20 cellular contexts compared by ENCODE assay signal in the genomic region with DNA sequence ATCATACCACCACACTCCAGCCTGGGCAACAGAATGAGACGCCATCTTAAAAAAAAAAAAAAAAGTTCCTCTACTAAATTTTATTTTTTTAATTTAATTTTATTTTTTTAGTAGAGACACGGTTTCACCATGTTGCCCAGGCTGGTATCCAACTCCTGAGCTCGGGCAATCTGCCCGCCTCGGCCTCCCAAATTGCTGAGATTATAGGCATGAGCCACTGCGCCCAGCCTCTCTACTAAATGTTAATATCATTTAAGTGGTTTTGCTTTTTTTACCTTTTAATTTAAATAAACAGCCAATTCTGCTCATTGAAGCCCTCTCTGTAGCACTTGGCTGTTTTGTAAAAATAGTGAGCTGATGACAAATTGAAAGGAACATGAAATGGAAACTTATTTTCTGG. TPM values are rescaled to one million over a fixed set of nuclear protein-coding genes. Genes with fewer than 3 reads are reported as not detected.
DNase-seq lines count a peak whose midpoint lies in the region; ATAC-seq and TF ChIP-seq lines count a peak whose summit lies in the region.
"Had no signal": no experiment of that assay in that cellular context is flagged by ENCODE, and none has a peak within 500 bp of the region (broad histone marks: within the 10 kb centered on the region; RNA-seq: fewer than 3 reads in every experiment).

No MANE protein-coding gene starts in this region.

- H3K9me3 ChIP-seq in mesenchymal stem cell (ENCODE audit: control insufficient read depth, low read length) (no peaks in the 10 kb centered on the region), suprapubic skin (no peaks in the 10 kb centered on the region)
- H3K9me3 ChIP-seq: A549 had no signal

- H3K27ac ChIP-seq in mesenchymal stem cell (ENCODE audit: low read length, poor library complexity, severe bottlenecking) (no peak overlapping the region), suprapubic skin (no peak overlapping the region)
- H3K27ac ChIP-seq: brain microvascular endothelial cell, epithelial cell of prostate, KMS-11 had no signal

- no peak overlapping the region for H4K8ac ChIP-seq in mesenchymal stem cell (ENCODE audit: low read length)

- peaks cover 4% of the 10 kb centered on the region for H3K4me1 Mint-ChIP-seq in activated naive CD4-positive, alpha-beta T cell treated with anti-CD3 and anti-CD28 coated beads for 36 hours (ENCODE audit: low read depth)
- H3K4me1 Mint-ChIP-seq in activated naive CD8-positive, alpha-beta T cell (ENCODE audit: low read depth), result peaks cover 6% of the 10 kb centered on the region

- no peak overlapping the region for H3K4me3 Mint-ChIP-seq in activated naive CD4-positive, alpha-beta T cell treated with anti-CD3 and anti-CD28 coated beads for 36 hours
- no peak overlapping the region for H3K4me3 Mint-ChIP-seq in activated naive CD8-positive, alpha-beta T cell
- H3K4me3 Mint-ChIP-seq: activated naive CD4-positive, alpha-beta T cell treated with anti-CD3 and anti-CD28 coated beads, Interleukin-2, amount 10 ng/mL, durations not matched to agents 7 days and 5 days; CD4-positive, CD25-positive, alpha-beta regulatory T cell had no signal

- H3K4me1 ChIP-seq in mesenchymal stem cell (ENCODE audit: control insufficient read depth, insufficient read depth, low read depth, low read length), result peaks cover 14% of the 10 kb centered on the region
- peaks cover 15% of the 10 kb centered on the region for H3K4me1 ChIP-seq in suprapubic skin

- no peak for DNase-seq in activated naive CD4-positive, alpha-beta T cell treated with anti-CD3 and anti-CD28 coated beads for 36 hours
- no peak for DNase-seq in activated naive CD4-positive, alpha-beta T cell treated with Interleukin-2 at 50 U/mL for 16 hours
- no peak for DNase-seq in mesenchymal stem cell
- no peak for DNase-seq in suprapubic skin (ENCODE audit: low spot score in 2 of 2)
- no peak for DNase-seq in D341Med (ENCODE audit: low spot score)
- no peak for DNase-seq in LoVo (ENCODE audit: low spot score)
- DNase-seq: activated CD4-positive, CD25-positive, alpha-beta regulatory T cell; PC-3 had no signal

- no peak overlapping the region for H2AFZ ChIP-seq in mesenchymal stem cell (ENCODE audit: low read depth, low read length)

- no peak for TF ChIP-seq POLR2A in suprapubic skin (IDR thresholded peaks at IDR 0.05)

- H3K4me2 ChIP-seq in mesenchymal stem cell (ENCODE audit: low read length, poor library complexity, severe bottlenecking), result no peak overlapping the region
- H3K4me2 ChIP-seq: A549, KMS-11 had no signal

- no peak overlapping the region for H3K23ac ChIP-seq in mesenchymal stem cell (ENCODE audit: low read length in 2 of 2)

- TF ChIP-seq EP300 in suprapubic skin (IDR thresholded peaks at IDR 0.05), result no peak

- no peaks in the 10 kb centered on the region for H3K9me3 Mint-ChIP-seq in activated naive CD4-positive, alpha-beta T cell treated with anti-CD3 and anti-CD28 coated beads for 36 hours
- no peaks in the 10 kb centered on the region for H3K9me3 Mint-ChIP-seq in activated naive CD8-positive, alpha-beta T cell (ENCODE audit: low read depth)
- H3K9me3 Mint-ChIP-seq: activated naive CD4-positive, alpha-beta T cell treated with anti-CD3 and anti-CD28 coated beads, Interleukin-2, amount 10 ng/mL, durations not matched to agents 7 days and 5 days; CD4-positive, CD25-positive, alpha-beta regulatory T cell had no signal

- no peak for TF ChIP-seq CTCF in suprapubic skin (IDR thresholded peaks at IDR 0.05)

- peak overlapping the region; percentile 70 for H3K9ac ChIP-seq in mesenchymal stem cell (ENCODE audit: low read length)
- H3K9ac ChIP-seq: KMS-11 had no signal

- H3K27me3 Mint-ChIP-seq in activated naive CD4-positive, alpha-beta T cell treated with anti-CD3 and anti-CD28 coated beads for 36 hours (ENCODE audit: low read depth), result no peaks in the 10 kb centered on the region
- no peaks in the 10 kb centered on the region for H3K27me3 Mint-ChIP-seq in activated naive CD8-positive, alpha-beta T cell

- no peak overlapping the region for H2BK15ac ChIP-seq in mesenchymal stem cell (ENCODE audit: low read depth, poor library complexity, severe bottlenecking)

- no peak overlapping the region for H4K91ac ChIP-seq in mesenchymal stem cell (ENCODE audit: low read length)

- no peak overlapping the region for H2BK5ac ChIP-seq in mesenchymal stem cell (ENCODE audit: low read depth, low read length, poor library complexity, severe bottlenecking)

- H2BK120ac ChIP-seq in mesenchymal stem cell (ENCODE audit: low read depth, low read length), result no peak overlapping the region

- H3K27ac Mint-ChIP-seq in activated naive CD4-positive, alpha-beta T cell treated with anti-CD3 and anti-CD28 coated beads for 36 hours, result peak overlapping the region; percentile 56
- peak overlapping the region; percentile 46 for H3K27ac Mint-ChIP-seq in activated naive CD8-positive, alpha-beta T cell
- H3K27ac Mint-ChIP-seq: activated naive CD4-positive, alpha-beta T cell treated with anti-CD3 and anti-CD28 coated beads, Interleukin-2, amount 10 ng/mL, durations not matched to agents 7 days and 5 days had no signal

- CTCF ChIA-PET in activated naive CD4-positive, alpha-beta T cell treated with anti-CD3 and anti-CD28 coated beads for 36 hours (lab: Charles Lee), result interaction anchor here (0.6 to 5.1 kb wide), 19 partner anchors 9 to 675 kb away, joined by 3 to 34 read pairs (median 4); partner anchors contain the start of gene RAB17

- intact Hi-C loops in activated naive CD4-positive, alpha-beta T cell treated with anti-CD3 and anti-CD28 coated beads for 36 hours (cut with micrococcal nuclease), result loop anchor here (1.0 to 2.0 kb wide), 8 partner anchors 22 to 682 kb away; no protein-coding TSS in a partner anchor

- no peaks in the 10 kb centered on the region for H3K79me1 ChIP-seq in mesenchymal stem cell (replicated peaks; ENCODE audit: low read length, poor library complexity, severe bottlenecking)

- H3K18ac ChIP-seq in mesenchymal stem cell (ENCODE audit: low read depth in 1 of 2, low read length in 2 of 2), result no peak overlapping the region

- H3K4me3 ChIP-seq in mesenchymal stem cell (ENCODE audit: insufficient read depth in 1 of 2, low read depth in 1 of 2, low read length in 2 of 2) (peak overlapping the region in 1 of 2 experiments; percentile 68), suprapubic skin (peak overlapping the region; percentile 9)
- H3K4me3 ChIP-seq: A549 had no signal

- WGBS in mesenchymal stem cell, result 95% methylated on average over 4 of the region's 6 CpGs
- WGBS in suprapubic skin, result 80% methylated on average over 6 of the region's 6 CpGs

- H2AK5ac ChIP-seq in mesenchymal stem cell (ENCODE audit: low read length, severe bottlenecking), result no peak overlapping the region

- H3K4ac ChIP-seq in mesenchymal stem cell (ENCODE audit: low read depth in 1 of 2, low read length in 2 of 2), result no peak overlapping the region

- no peak overlapping the region for H2BK12ac ChIP-seq in mesenchymal stem cell (ENCODE audit: low read length in 2 of 2)

- no peaks in the 10 kb centered on the region for H3K36me3 Mint-ChIP-seq in activated naive CD4-positive, alpha-beta T cell treated with anti-CD3 and anti-CD28 coated beads for 36 hours (ENCODE audit: low read depth)
- H3K36me3 Mint-ChIP-seq in activated naive CD8-positive, alpha-beta T cell, result no peaks in the 10 kb centered on the region
- H3K36me3 Mint-ChIP-seq: activated naive CD4-positive, alpha-beta T cell treated with anti-CD3 and anti-CD28 coated beads, Interleukin-2, amount 10 ng/mL, durations not matched to agents 7 days and 5 days; CD4-positive, CD25-positive, alpha-beta regulatory T cell had no signal

- H3K27me3 ChIP-seq in mesenchymal stem cell (ENCODE audit: control insufficient read depth in 1 of 2, insufficient read depth in 1 of 2, low read length in 2 of 2), result peaks cover 5 to 26% of the 10 kb centered on the region in 2 experiments
- no peaks in the 10 kb centered on the region for H3K27me3 ChIP-seq in suprapubic skin
- H3K27me3 ChIP-seq: brain microvascular endothelial cell had no signal

- H3K36me3 ChIP-seq in mesenchymal stem cell (ENCODE audit: control insufficient read depth in 1 of 2, insufficient read depth in 2 of 2, low read depth in 1 of 2, low read length in 2 of 2), result no peaks in the 10 kb centered on the region
- no peaks in the 10 kb centered on the region for H3K36me3 ChIP-seq in suprapubic skin
- H3K36me3 ChIP-seq: brain microvascular endothelial cell had no signal

- no peak overlapping the region for H3K14ac ChIP-seq in mesenchymal stem cell (ENCODE audit: low read length in 2 of 2)

- no peak for ATAC-seq in HG02884 (IDR thresholded peaks at IDR 0.05; ENCODE audit: unreplicated experiment)

RNA-seq across cellular contexts. Expression of gene RAB17, which starts 9.2 kb away (rescaled TPM):
- total RNA-seq in activated naive CD4-positive, alpha-beta T cell treated with anti-CD3 and anti-CD28 coated beads for 36 hours, result not detected
- polyA plus RNA-seq in mesenchymal stem cell (2013, experiment 1 of 2), result 0.11 TPM
- polyA plus RNA-seq in mesenchymal stem cell (2013, experiment 2 of 2), result 0.11 TPM
- 1 to 10 TPM; 3.3 to 8.5 (median 6.0) TPM for total RNA-seq in suprapubic skin
- total RNA-seq: CD4-positive, CD25-positive, alpha-beta regulatory T cell; T-helper 2 cell treated with Interferon-gamma antibody and Interleukin-4, amounts not matched to agents 100 ng/mL and 5 ng/mL, for 36 hours had no signal
- polyA plus RNA-seq: CD4-positive, CD25-positive, alpha-beta regulatory T cell had no signal

RNA-seq across cellular contexts. Expression of gene PRLH, which starts 15.0 kb away (rescaled TPM):
- total RNA-seq in activated naive CD4-positive, alpha-beta T cell treated with anti-CD3 and anti-CD28 coated beads for 36 hours, result not detected
- polyA plus RNA-seq in mesenchymal stem cell (2013, experiment 1 of 2), result not detected
- not detected for polyA plus RNA-seq in mesenchymal stem cell (2013, experiment 2 of 2)
- not detected for total RNA-seq in suprapubic skin
- total RNA-seq: CD4-positive, CD25-positive, alpha-beta regulatory T cell; dermis blood vessel endothelial cell; left lobe of liver; PC-3; SK-MEL-5; T-helper 2 cell treated with Interferon-gamma antibody and Interleukin-4, amounts not matched to agents 100 ng/mL and 5 ng/mL, for 36 hours had no signal
- polyA plus RNA-seq: A549; CD4-positive, CD25-positive, alpha-beta regulatory T cell had no signal

RNA-seq across cellular contexts. Expression of gene LRRFIP1, which starts 46.1 kb away (rescaled TPM):
- 100 to 1,000 TPM; 154 to 155 TPM for total RNA-seq in activated naive CD4-positive, alpha-beta T cell treated with anti-CD3 and anti-CD28 coated beads for 36 hours
- 111 TPM for polyA plus RNA-seq in mesenchymal stem cell (2013, experiment 1 of 2)
- polyA plus RNA-seq in mesenchymal stem cell (2013, experiment 2 of 2), result 106 TPM
- total RNA-seq in suprapubic skin, result 100 to 1,000 TPM; 100 to 150 (median 109) TPM
